Comparison of ENCODE assay signal across 12 cellular contexts in the genomic region with DNA sequence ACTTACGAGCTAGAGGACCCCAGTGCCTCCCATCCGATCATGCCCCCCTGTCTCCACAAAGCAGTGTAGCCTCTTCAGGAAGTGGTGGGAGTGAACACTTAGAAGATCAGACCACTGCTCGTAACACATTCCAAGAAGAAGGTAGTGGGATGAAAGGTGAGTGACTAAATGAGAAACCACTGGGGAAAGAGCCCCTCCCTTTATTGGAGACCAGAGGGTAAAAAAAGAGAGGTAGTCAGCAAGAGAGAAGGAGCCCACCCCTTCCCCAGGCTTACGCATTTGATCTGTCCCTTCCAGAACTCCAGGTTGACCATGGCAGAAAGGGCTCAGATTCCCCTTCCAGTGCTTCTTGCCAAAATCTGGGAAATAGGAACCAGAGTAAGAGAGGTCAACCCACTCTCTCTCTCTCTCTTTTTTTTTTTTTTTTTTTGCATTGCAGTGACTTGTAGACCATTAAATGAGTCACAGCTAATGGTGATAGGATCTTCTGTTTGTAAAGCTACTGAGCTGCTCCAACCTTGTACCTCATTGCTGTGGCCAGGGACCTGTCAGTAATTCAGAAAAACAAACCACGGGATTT.
DNase-seq lines count a peak whose midpoint lies in the region; ATAC-seq and TF ChIP-seq lines count a peak whose summit lies in the region.
"Had no signal": no experiment of that assay in that cellular context is flagged by ENCODE, and none has a peak within 500 bp of the region (broad histone marks: within the 10 kb centered on the region; RNA-seq: fewer than 3 reads in every experiment).

No MANE protein-coding gene starts in this region.

- CTCF ChIA-PET in SK-N-SH (lab: Yijun Ruan, JAX) = interaction anchor here (1.4 kb wide), 1 partner anchor 36 kb away, joined by 3 read pairs; no protein-coding TSS in a partner anchor

- no peaks in the 10 kb centered on the region for H3K9me3 ChIP-seq in SK-N-SH

- no peaks in the 10 kb centered on the region; a peak in 2 of 4 replicates for H3K4me1 ChIP-seq in SK-N-SH (ENCODE audit: control insufficient read depth in 1 of 2, insufficient read depth in 2 of 2, low read depth in 1 of 2, low read length in 1 of 2)

- peak in 2 of 3 experiments; percentile 19 to 29 for DNase-seq in activated CD8-positive, alpha-beta memory T cell treated with anti-CD3 and anti-CD28 coated beads for 48 hours (ENCODE audit: low read depth in 2 of 3, low spot score in 2 of 3)
- DNase-seq in activated CD8-positive, alpha-beta memory T cell treated with anti-CD3 and anti-CD28 coated beads, Interleukin-2, amount 50 U/mL, for 4 hours = no peak
- DNase-seq in SK-N-SH (no peak), epithelial cell of esophagus (ENCODE audit: low read depth) (peak; percentile 44), NCI-H748 treated with DMSO at 0.1 percent for 48 hours (lab: John Stamatoyannopoulos, UW) (no peak), HuH-7 (ENCODE audit: low spot score) (no peak)
- DNase-seq in stimulated activated CD8-positive, alpha-beta memory T cell treated with anti-CD3 and anti-CD28 coated beads, Interleukin-15, amount 100 ng/mL, for 48 hours (ENCODE audit: low read depth in 2 of 2) = peak; percentile 8 to 20
- DNase-seq: kidney, NCI-H146, occipital lobe, SHP77 had no signal

- no peaks in the 10 kb centered on the region for H3F3A ChIP-seq in SK-N-SH (replicated peaks; ENCODE audit: insufficient read depth)

- no peaks in the 10 kb centered on the region for H3K27me3 ChIP-seq in SK-N-SH (ENCODE audit: insufficient read depth)

- 77% methylated on average over 5 of the region's 5 CpGs for WGBS in SK-N-SH (ENCODE audit: low lambda C conversion rate)

- H3K4me3 ChIP-seq in SK-N-SH (ENCODE audit: low read depth in 2 of 2, low read length in 1 of 2) = no peak overlapping the region
- no peak overlapping the region for H3K4me3 ChIP-seq in epithelial cell of esophagus (ENCODE audit: low read length)

- no peak for ATAC-seq in GM21515 (IDR thresholded peaks at IDR 0.05; ENCODE audit: unreplicated experiment)

- TF ChIP-seq CTCF in SK-N-SH (IDR thresholded peaks at IDR 0.05) (no peak), epithelial cell of esophagus (IDR thresholded peaks at IDR 0.05; ENCODE audit: insufficient read depth, low read depth, low read length, missing control alignments) (no peak)

- H3K9ac ChIP-seq in SK-N-SH = no peak overlapping the region

- no peak for TF ChIP-seq EP300 in SK-N-SH (IDR thresholded peaks at IDR 0.05; ENCODE audit: borderline replicate concordance in 1 of 2, low read depth in 1 of 2, low read length in 1 of 2)

- no peak overlapping the region for H3K4me2 ChIP-seq in SK-N-SH

- peaks cover 2 to 6% of the 10 kb centered on the region in 2 experiments for H3K36me3 ChIP-seq in SK-N-SH (replicated peaks in 1 of 2; ENCODE audit: control insufficient read depth in 1 of 2, insufficient read depth in 2 of 2, low read length in 1 of 2)

- POLR2A ChIA-PET in SK-N-SH (lab: Yijun Ruan, JAX) = no interaction called here

- TF ChIP-seq RAD21 in SK-N-SH (IDR thresholded peaks at IDR 0.05; ENCODE audit: low read length) = no peak

- peaks cover 66% of the 10 kb centered on the region for H3K79me2 ChIP-seq in SK-N-SH (ENCODE audit: insufficient read depth)

- H4K20me1 ChIP-seq in SK-N-SH (ENCODE audit: insufficient read depth) = peaks cover 54% of the 10 kb centered on the region

- H2AFZ ChIP-seq in SK-N-SH (ENCODE audit: low read depth) = no peak overlapping the region

- no peaks in the 10 kb centered on the region for H3K9me2 ChIP-seq in SK-N-SH

- peak overlapping the region; percentile 8 to 81; a peak in 2 of 4 replicates for H3K27ac ChIP-seq in SK-N-SH (ENCODE audit: low read depth in 2 of 2, low read length in 1 of 2)

TF ChIP-seq in SK-N-SH, 30 proteins besides CTCF, POLR2A, EP300 and RAD21:
- TF ChIP-seq, protein P1, sequence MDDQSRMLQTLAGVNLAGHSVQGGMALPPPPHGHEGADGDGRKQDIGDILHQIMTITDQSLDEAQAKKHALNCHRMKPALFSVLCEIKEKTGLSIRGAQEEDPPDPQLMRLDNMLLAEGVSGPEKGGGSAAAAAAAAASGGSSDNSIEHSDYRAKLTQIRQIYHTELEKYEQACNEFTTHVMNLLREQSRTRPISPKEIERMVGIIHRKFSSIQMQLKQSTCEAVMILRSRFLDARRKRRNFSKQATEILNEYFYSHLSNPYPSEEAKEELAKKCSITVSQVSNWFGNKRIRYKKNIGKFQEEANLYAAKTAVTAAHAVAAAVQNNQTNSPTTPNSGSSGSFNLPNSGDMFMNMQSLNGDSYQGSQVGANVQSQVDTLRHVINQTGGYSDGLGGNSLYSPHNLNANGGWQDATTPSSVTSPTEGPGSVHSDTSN (IDR thresholded peaks at IDR 0.05) = 0 out of 2 replicates have a peak, but pooled peaks have one; percentile 41
- TF ChIP-seq EZH2phosphoT487 (IDR thresholded peaks at IDR 0.05; ENCODE audit: borderline replicate concordance, low read depth) = no peak
- no peak for TF ChIP-seq CHD2 (IDR thresholded peaks at IDR 0.05; ENCODE audit: low read length, partially characterized antibody)
- no peak for TF ChIP-seq TAF1 (IDR thresholded peaks at IDR 0.05; ENCODE audit: borderline replicate concordance, low read depth, low read length)
- TF ChIP-seq FOSL2 (IDR thresholded peaks at IDR 0.05; ENCODE audit: borderline replicate concordance, low read depth) = peak; percentile 67; the same call in 1 of the 2 replicates
- peak; percentile 44; the same call in 1 of the 2 replicates for TF ChIP-seq TEAD4 (IDR thresholded peaks at IDR 0.05; ENCODE audit: borderline replicate concordance, insufficient read depth)
- no peak for TF ChIP-seq RCOR1 (IDR thresholded peaks at IDR 0.05; ENCODE audit: low read length)
- peak; percentile 67 for TF ChIP-seq TCF12 (IDR thresholded peaks at IDR 0.05)
- TF ChIP-seq NFIC (IDR thresholded peaks at IDR 0.05; ENCODE audit: borderline replicate concordance) = peak; percentile 76
- TF ChIP-seq RXRA (IDR thresholded peaks at IDR 0.05; ENCODE audit: borderline replicate concordance, low read depth) = peak; percentile 44; the same call in 1 of the 2 replicates
- TF ChIP-seq JUND (IDR thresholded peaks at IDR 0.05) = peak; percentile 57

Comparison
In these comparisons a context has a peak if more than half of its experiments do, and no peak if none do; other contexts are left out.
1. DNase-seq: peak in activated CD8-positive, alpha-beta memory T cell treated with anti-CD3 and anti-CD28 coated beads for 48 hours (2 of 3), epithelial cell of esophagus (single experiment) and stimulated activated CD8-positive, alpha-beta memory T cell treated with anti-CD3 and anti-CD28 coated beads, Interleukin-15, amount 100 ng/mL, for 48 hours (2 of 2); none in activated CD8-positive, alpha-beta memory T cell treated with anti-CD3 and anti-CD28 coated beads, Interleukin-2, amount 50 U/mL, for 4 hours (single experiment), SK-N-SH (single experiment), NCI-H748 treated with DMSO at 0.1 percent for 48 hours (single experiment) and HuH-7 (single experiment).